ENCODE assay signal across 22 cellular contexts in genomic region chr3:153313307-153313945, GRCh38.
DNase-seq lines count a peak whose midpoint lies in the region; ATAC-seq, FAIRE-seq and TF ChIP-seq lines count a peak whose summit lies in the region.
"Had no signal": no experiment of that assay in that cellular context is flagged by ENCODE, and none has a peak within 500 bp of the region (broad histone marks: within the 10 kb centered on the region; RNA-seq: fewer than 3 reads in every experiment).

No MANE protein-coding gene starts in this region.

- SMC1A ChIA-PET in GM12878 (lab: Charles Lee; ENCODE audit: uncharacterized antibody, unreplicated experiment): no interaction called here

- H2AFZ ChIP-seq in GM12878 (ENCODE audit: control insufficient read depth, low read depth, low read length): peak overlapping the region; percentile 44

- H3K9me3 ChIP-seq in GM12878 (replicated peaks; ENCODE audit: control insufficient read depth, insufficient read depth, low read length): no peaks in the 10 kb centered on the region; the same call in 2 of the 3 replicates
- no peaks in the 10 kb centered on the region for H3K9me3 ChIP-seq in small intestine (ENCODE audit: control insufficient read depth, low read depth)
- no peaks in the 10 kb centered on the region for H3K9me3 ChIP-seq in suprapubic skin
- H3K9me3 ChIP-seq: gastroesophageal sphincter, upper lobe of left lung had no signal

- BruUV-seq in GM12878 (replicated peaks; lab: Mats Ljungman, UMichigan): no TSS peak

- H3K27ac Mint-ChIP-seq in immature natural killer cell: peak overlapping the region in 2 of 6 donors; percentile 63 to 77

- RAD21 ChIA-PET in GM12878 (lab: Charles Lee; ENCODE audit: unreplicated experiment): no interaction called here

- TF ChIP-seq RAD21 in GM12878 (IDR thresholded peaks at IDR 0.05; ENCODE audit: insufficient read depth, low read depth, low read length): no peak

- in situ Hi-C loops in GM12878 (cut with MboI): no loop called here

- TF ChIP-seq EP300 in GM12878 (IDR thresholded peaks at IDR 0.05; ENCODE audit: borderline replicate concordance in 1 of 2, control insufficient read depth in 1 of 2, low read depth in 2 of 2, low read length in 2 of 2) (no peak), suprapubic skin (IDR thresholded peaks at IDR 0.05) (no peak)

- no peaks in the 10 kb centered on the region for H3K36me3 ChIP-seq in GM12878 (ENCODE audit: control insufficient read depth in 2 of 2, insufficient read depth in 2 of 2, low read length in 1 of 2)
- H3K36me3 ChIP-seq in small intestine (ENCODE audit: control insufficient read depth in 2 of 2, insufficient read depth in 2 of 2, low read length in 2 of 2): no peaks in the 10 kb centered on the region
- no peaks in the 10 kb centered on the region for H3K36me3 ChIP-seq in suprapubic skin
- H3K36me3 ChIP-seq: gastroesophageal sphincter, upper lobe of left lung had no signal

- no peaks in the 10 kb centered on the region for H3K79me2 ChIP-seq in GM12878 (ENCODE audit: control insufficient read depth, insufficient read depth, low read length)

- no peak for FAIRE-seq in GM12878 (lab: Jason Lieb, UNC)
- FAIRE-seq in small intestine (lab: Jason Lieb, UNC): no peak
- FAIRE-seq: K562 had no signal

- POLR2A ChIA-PET in GM12878 (lab: Charles Lee): no interaction called here

- H3K9ac ChIP-seq in GM12878 (ENCODE audit: control insufficient read depth, insufficient read depth, low read length): no peak overlapping the region

- H3K27me3 ChIP-seq in GM12878 (replicated peaks in 1 of 2; ENCODE audit: control insufficient read depth in 2 of 2, insufficient read depth in 2 of 2, low read length in 1 of 2) (no peaks in the 10 kb centered on the region), small intestine (ENCODE audit: control insufficient read depth in 2 of 2, insufficient read depth in 2 of 2, low read length in 2 of 2) (no peaks in the 10 kb centered on the region), suprapubic skin (no peaks in the 10 kb centered on the region)
- H3K27me3 ChIP-seq: gastroesophageal sphincter, upper lobe of left lung had no signal

- H3K27ac ChIP-seq in GM12878 (ENCODE audit: control insufficient read depth, insufficient read depth) (peak overlapping the region; percentile 39; the same call in 1 of the 2 replicates), small intestine (ENCODE audit: low read depth in 1 of 2, low read length in 1 of 2) (no peak overlapping the region), suprapubic skin (no peak overlapping the region)
- H3K27ac ChIP-seq: gastroesophageal sphincter, upper lobe of left lung had no signal

- ATAC-seq in HG02642 (IDR thresholded peaks at IDR 0.05; ENCODE audit: poor library complexity, unreplicated experiment) (peak; percentile 45), GM12878 (no peak)
- ATAC-seq: gastroesophageal sphincter, K562, right cardiac atrium had no signal

- peaks cover 16 to 30% of the 10 kb centered on the region in 2 donors for H3K4me1 Mint-ChIP-seq in immature natural killer cell

- peak overlapping the region in 4 of 5 donors; percentile 16 to 71 (median 48) for H3K4me3 Mint-ChIP-seq in immature natural killer cell
- H3K4me3 Mint-ChIP-seq: brain had no signal

- H3K27me3 Mint-ChIP-seq in immature natural killer cell (ENCODE audit: low read depth in 3 of 3): peaks cover 0 to 3% (median 2%) of the 10 kb centered on the region in 3 donors

- H3K9me3 Mint-ChIP-seq in immature natural killer cell: no peaks in the 10 kb centered on the region

- intact Hi-C loops in GM12878 (cut with micrococcal nuclease; ENCODE audit: unreplicated experiment): no loop called here

- H3K4me3 ChIP-seq in GM12878: no peak overlapping the region
- H3K4me3 ChIP-seq in small intestine (ENCODE audit: low read depth in 1 of 2, low read length in 2 of 2): no peak overlapping the region
- no peak overlapping the region for H3K4me3 ChIP-seq in suprapubic skin
- H3K4me3 ChIP-seq: gastroesophageal sphincter, K562, lung, upper lobe of left lung had no signal

- CTCF ChIA-PET in GM12878 (lab: Yijun Ruan, JAX): no interaction called here

- peaks cover 0 to 6% (median 0%) of the 10 kb centered on the region in 3 donors for H3K36me3 Mint-ChIP-seq in immature natural killer cell
- H3K36me3 Mint-ChIP-seq: brain had no signal

- DNase-seq in A172 (ENCODE audit: low spot score) (peak; percentile 59), GM12878 (ENCODE audit: low read depth, low spot score) (no peak), immature natural killer cell (no peak), GM20000 (ENCODE audit: low spot score) (no peak), small intestine (no peak), suprapubic skin (ENCODE audit: low spot score in 2 of 2) (no peak), cerebellar nuclear complex (lab: John Stamatoyannopoulos, UW) (no peak)
- DNase-seq: activated CD4-positive, alpha-beta T cell treated with anti-CD3 and anti-CD28 coated beads for 4 hours; activated naive CD4-positive, alpha-beta T cell treated with Interleukin-2 at 50 U/mL for 16 hours; effector CD8-positive, alpha-beta T cell; HCEC 1CT; NCI-H1092 treated with DMSO at 0.1 percent for 48 hours; right cardiac atrium; SHP77 treated with DMSO at 0.1 percent for 48 hours; stimulated activated CD4-positive, alpha-beta T cell treated with anti-CD3 and anti-CD28 coated beads, Interleukin-4, amount 100 ng/mL, for 1 hour; T-helper 9 cell; upper lobe of left lung had no signal

- H4K20me1 ChIP-seq in GM12878 (ENCODE audit: control insufficient read depth, insufficient read depth): no peaks in the 10 kb centered on the region

- TF ChIP-seq CTCF in GM12878 (IDR thresholded peaks at IDR 0.05 in 2 of 3, conservative IDR thresholded peaks at IDR 0.05 in 1 of 3; ENCODE audit: control insufficient read depth in 2 of 3, extremely low read depth in 1 of 3, insufficient read depth in 1 of 3, low read depth in 3 of 3, low read length in 3 of 3): no peak
- no peak for TF ChIP-seq CTCF in GM20000 (IDR thresholded peaks at IDR 0.05; ENCODE audit: extremely low read depth, missing control alignments)
- TF ChIP-seq CTCF in suprapubic skin (IDR thresholded peaks at IDR 0.05): no peak

- H3K4me1 ChIP-seq in GM12878 (ENCODE audit: control insufficient read depth, insufficient read depth, low read length) (no peaks in the 10 kb centered on the region), small intestine (ENCODE audit: control insufficient read depth in 2 of 2, insufficient read depth in 1 of 2, low read depth in 1 of 2, low read length in 1 of 2) (no peaks in the 10 kb centered on the region), suprapubic skin (no peaks in the 10 kb centered on the region)
- H3K4me1 ChIP-seq: upper lobe of left lung had no signal

- 0 out of 2 replicates have a peak overlapping the region, but pooled peaks have one; percentile 9 for H3K4me2 ChIP-seq in GM12878 (ENCODE audit: control insufficient read depth, insufficient read depth)

- TF ChIP-seq POLR2A in GM12878 (IDR thresholded peaks at IDR 0.05; ENCODE audit: low read depth, low read length): no peak
- TF ChIP-seq POLR2A in suprapubic skin (IDR thresholded peaks at IDR 0.05): no peak

- WGBS in GM12878 (ENCODE audit: insufficient coverage, insufficient replicate concordance, low lambda C conversion rate, missing lambda C conversion rate): 0% methylated on average over 1 of the region's 1 CpG
- 81 to 85% (median 83%) methylated on average over 1 of the region's 1 CpG for WGBS in small intestine, 3 donors
- 41% methylated on average over 1 of the region's 1 CpG for WGBS in suprapubic skin

TF ChIP-seq in GM12878, 131 proteins besides CTCF, POLR2A, EP300 and RAD21:
- TF ChIP-seq BMI1 (IDR thresholded peaks at IDR 0.05; ENCODE audit: borderline replicate concordance) (no peak), PRDM15 (CRISPR knock-in tag; IDR thresholded peaks at IDR 0.05) (no peak), ELK1 (IDR thresholded peaks at IDR 0.05; ENCODE audit: low read depth, low read length) (no peak), HCFC1 (IDR thresholded peaks at IDR 0.05; ENCODE audit: low read length) (no peak)
